In the genomic region with DNA sequence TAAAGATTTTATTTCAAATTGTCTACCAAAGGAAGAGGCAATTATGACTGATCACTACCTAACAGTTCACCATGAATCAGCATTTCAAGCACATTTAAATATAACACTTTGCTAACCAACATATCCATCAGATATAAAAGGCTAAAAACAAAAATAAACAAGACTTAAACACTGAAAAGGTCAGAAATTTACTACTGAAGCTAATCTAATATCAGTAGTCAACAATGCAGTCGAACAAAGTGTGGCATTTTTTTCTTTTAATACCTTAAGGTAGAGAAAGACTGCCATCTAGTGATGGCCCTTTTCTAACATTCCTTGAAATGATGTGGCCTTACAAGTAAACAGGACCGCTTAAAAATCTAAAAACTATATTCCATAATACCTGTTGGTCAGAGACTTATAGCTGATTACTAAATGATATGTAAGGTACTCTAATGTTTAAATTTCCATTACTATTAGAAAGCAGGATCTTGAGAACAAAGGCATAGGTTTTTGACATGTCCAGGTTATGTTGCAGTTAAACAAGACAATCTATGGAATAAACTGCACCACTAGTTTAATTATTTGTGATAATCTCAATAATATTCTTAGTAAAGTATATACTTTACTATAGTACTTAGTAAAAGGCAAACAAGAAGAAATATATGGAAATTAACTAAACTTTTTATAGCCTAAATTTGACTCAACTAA, we compare ENCODE assay signal across 8 cellular contexts.
DNase-seq lines count a peak whose midpoint lies in the region; ATAC-seq and TF ChIP-seq lines count a peak whose summit lies in the region.

No MANE protein-coding gene starts in this region.

- intact Hi-C loops in CD8-positive, alpha-beta T cell (cut with DNase I, micrococcal nuclease), result loop anchor here (1.0 to 10.0 kb wide), 6 partner anchors 821 to 1451 kb away; no protein-coding TSS in a partner anchor

- H3K36me3 Mint-ChIP-seq in CD8-positive, alpha-beta T cell, result peaks cover 4% of the 10 kb centered on the region
- H3K36me3 Mint-ChIP-seq in HFFc6 (ENCODE audit: low read depth), result no peaks in the 10 kb centered on the region

- no peaks in the 10 kb centered on the region for H3K9me3 ChIP-seq in CD8-positive, alpha-beta T cell (ENCODE audit: low read length)
- no peaks in the 10 kb centered on the region for H3K9me3 ChIP-seq in liver (ENCODE audit: control insufficient read depth in 4 of 4, low read length in 3 of 4)

- no peaks in the 10 kb centered on the region for H3K9me3 Mint-ChIP-seq in CD8-positive, alpha-beta T cell
- H3K9me3 Mint-ChIP-seq in HFFc6, result no peaks in the 10 kb centered on the region

- H3K27me3 ChIP-seq in CD8-positive, alpha-beta T cell (ENCODE audit: insufficient read depth, low read length), result no peaks in the 10 kb centered on the region
- H3K27me3 ChIP-seq in liver (ENCODE audit: control insufficient read depth in 4 of 4, insufficient read depth in 4 of 4, low read length in 3 of 4), result no peaks in the 10 kb centered on the region

- TF ChIP-seq RAD21 in liver (IDR thresholded peaks at IDR 0.05), result peak; percentile 95 to 96

- ATAC-seq in CD8-positive, alpha-beta T cell, result no peak
- ATAC-seq in HG02981 (IDR thresholded peaks at IDR 0.05; ENCODE audit: unreplicated experiment), result no peak
- no peak for ATAC-seq in GM18517 (IDR thresholded peaks at IDR 0.05; ENCODE audit: unreplicated experiment)

- H3K4me1 Mint-ChIP-seq in CD8-positive, alpha-beta T cell (ENCODE audit: low read depth), result no peaks in the 10 kb centered on the region
- peaks cover 18% of the 10 kb centered on the region for H3K4me1 Mint-ChIP-seq in HFFc6 (ENCODE audit: low read depth)

- H3K27ac ChIP-seq in CD8-positive, alpha-beta T cell (ENCODE audit: low read depth, low read length), result no peak overlapping the region
- no peak overlapping the region for H3K27ac ChIP-seq in liver (ENCODE audit: low read depth in 1 of 2, low read length in 2 of 2)

- H3K27me3 Mint-ChIP-seq in CD8-positive, alpha-beta T cell (ENCODE audit: low read depth), result no peaks in the 10 kb centered on the region
- H3K27me3 Mint-ChIP-seq in HFFc6 (ENCODE audit: insufficient read depth), result no peaks in the 10 kb centered on the region

- H3K4me3 Mint-ChIP-seq in CD8-positive, alpha-beta T cell, result no peak overlapping the region
- no peak overlapping the region for H3K4me3 Mint-ChIP-seq in HFFc6

- 17% methylated on average over 2 of the region's 2 CpGs for WGBS in liver

- H3K4me1 ChIP-seq in CD8-positive, alpha-beta T cell (ENCODE audit: insufficient read depth, low read length), result no peaks in the 10 kb centered on the region
- H3K4me1 ChIP-seq in liver (ENCODE audit: control insufficient read depth in 4 of 4, insufficient read depth in 4 of 4, low read length in 3 of 4), result peaks cover 0 to 7% (median 2%) of the 10 kb centered on the region in 4 donors

- no peak for DNase-seq in CD8-positive, alpha-beta T cell
- DNase-seq in HFFc6 (peak; percentile 61), NCI-H748 treated with DMSO at 0.1 percent for 48 hours (lab: John Stamatoyannopoulos, UW) (peak; percentile 14), UCSD-AML1 (lab: John Stamatoyannopoulos, UW; ENCODE audit: unreplicated experiment) (no peak)
- peak; percentile 1 for DNase-seq in central memory CD4-positive, alpha-beta T cell

- POLR2A ChIA-PET in CD8-positive, alpha-beta T cell (lab: Charles Lee), result no interaction called here

- peak; percentile 59 for TF ChIP-seq CTCF in CD8-positive, alpha-beta T cell (IDR thresholded peaks at IDR 0.05)
- TF ChIP-seq CTCF in HFFc6 (IDR thresholded peaks at IDR 0.05) (peak; percentile 87), liver (IDR thresholded peaks at IDR 0.05; ENCODE audit: low read depth, low read length, missing input control) (peak; percentile 69)

- no peak overlapping the region for H3K27ac Mint-ChIP-seq in CD8-positive, alpha-beta T cell
- H3K27ac Mint-ChIP-seq in HFFc6, result no peak overlapping the region

- no peaks in the 10 kb centered on the region for H3K36me3 ChIP-seq in CD8-positive, alpha-beta T cell (ENCODE audit: insufficient read depth, low read length)
- H3K36me3 ChIP-seq in liver (ENCODE audit: control insufficient read depth in 4 of 4, insufficient read depth in 3 of 4, low read depth in 1 of 4, low read length in 3 of 4), result no peaks in the 10 kb centered on the region

- CTCF ChIA-PET in CD8-positive, alpha-beta T cell (lab: Charles Lee), result interaction anchor here (1.0 to 3.6 kb wide), 4 partner anchors 610 to 1201 kb away, joined by 3 to 20 read pairs (median 5); no protein-coding TSS in a partner anchor

- no peak overlapping the region for H3K9ac ChIP-seq in liver (ENCODE audit: low read depth in 1 of 2, low read length in 2 of 2)

- H3K4me3 ChIP-seq in CD8-positive, alpha-beta T cell (ENCODE audit: low read depth, low read length), result no peak overlapping the region
- no peak overlapping the region for H3K4me3 ChIP-seq in liver (ENCODE audit: low read depth in 1 of 3, low read length in 3 of 3)

TF ChIP-seq in liver, 16 proteins besides CTCF, POLR2A, EP300 and RAD21:
- TF ChIP-seq FOXA2 (IDR thresholded peaks at IDR 0.05), result no peak
TF ChIP-seq in liver: peak in this region for 0.

Comparison
In these comparisons a context has a peak if more than half of its experiments do, and no peak if none do; other contexts are left out.
1. DNase-seq: peak in HFFc6 (single experiment), NCI-H748 treated with DMSO at 0.1 percent for 48 hours (single experiment) and central memory CD4-positive, alpha-beta T cell (single experiment); none in CD8-positive, alpha-beta T cell (0 of 7) and UCSD-AML1 (single experiment).
2. Peak in every context shown above with its lines, with median percentiles within 50 percentile points of each other: CTCF ChIP-seq.